ENCODE assay signal across 19 cellular contexts in genomic region chr15:60918234-60918964, GRCh38.
DNase-seq lines count a peak whose midpoint lies in the region; ATAC-seq and TF ChIP-seq lines count a peak whose summit lies in the region.
"Had no signal": no experiment of that assay in that cellular context is flagged by ENCODE, and none has a peak within 500 bp of the region (broad histone marks: within the 10 kb centered on the region; RNA-seq: fewer than 3 reads in every experiment).

No MANE protein-coding gene starts in this region.

- in situ Hi-C loops in GM23248 (cut with MboI), result loop anchor here (10.0 kb wide), 1 partner anchor 334 kb away; no protein-coding TSS in a partner anchor

- H3K9me2 ChIP-seq in GM23248 (ENCODE audit: insufficient read depth) (no peaks in the 10 kb centered on the region), PC-3 (replicated peaks; ENCODE audit: low read length) (no peaks in the 10 kb centered on the region)

- H3K4me1 Mint-ChIP-seq in activated CD4-positive, alpha-beta T cell treated with anti-CD3 and anti-CD28 coated beads, Interleukin-2, amount 10 ng/mL, durations not matched to agents 7 days and 5 days, result peaks cover 15% of the 10 kb centered on the region

- ATAC-seq in PC-3, result no peak
- no peak for ATAC-seq in HG03571 (IDR thresholded peaks at IDR 0.05; ENCODE audit: unreplicated experiment)

- H3K4me1 ChIP-seq in GM23248 (ENCODE audit: insufficient read depth), result peaks cover 12% of the 10 kb centered on the region
- no peaks in the 10 kb centered on the region for H3K4me1 ChIP-seq in PC-3 (ENCODE audit: insufficient read depth, low read length)
- peaks cover 0 to 38% (median 35%) of the 10 kb centered on the region in 4 donors for H3K4me1 ChIP-seq in sigmoid colon

- peaks cover 4% of the 10 kb centered on the region for H3K27me3 Mint-ChIP-seq in activated CD4-positive, alpha-beta T cell treated with anti-CD3 and anti-CD28 coated beads, Interleukin-2, amount 10 ng/mL, durations not matched to agents 7 days and 5 days
- H3K27me3 Mint-ChIP-seq: activated CD4-positive, alpha-beta T cell treated with anti-CD3 and anti-CD28 coated beads, Interleukin-2, amount 10 ng/mL, durations not matched to agents 24 days and 14 days had no signal

- H2AFZ ChIP-seq in GM23248 (0 out of 2 replicates have a peak overlapping the region, but pooled peaks have one; percentile 63), PC-3 (ENCODE audit: low read length) (no peak overlapping the region)

- no TSS peak for BruUV-seq in PC-3 (replicated peaks; lab: Mats Ljungman, UMichigan)

- no peak for TF ChIP-seq POLR2A in sigmoid colon (IDR thresholded peaks at IDR 0.05)

- no peak overlapping the region for H3K4me3 Mint-ChIP-seq in activated CD4-positive, alpha-beta T cell treated with anti-CD3 and anti-CD28 coated beads, Interleukin-2, amount 10 ng/mL, durations not matched to agents 7 days and 5 days
- H3K4me3 Mint-ChIP-seq: activated CD4-positive, alpha-beta T cell treated with anti-CD3 and anti-CD28 coated beads, Interleukin-2, amount 10 ng/mL, durations not matched to agents 24 days and 14 days; dendritic cell treated with granulocyte-macrophage colony-stimulating factor and Interleukin-4, amounts not matched to agents 40 ng/mL and 50 ng/mL, for 4 days had no signal

- POLR2A ChIA-PET in PC-3 (lab: Charles Lee; ENCODE audit: unreplicated experiment), result no interaction called here
- POLR2A ChIA-PET in activated CD4-positive, alpha-beta T cell treated with anti-CD3 and anti-CD28 coated beads, Interleukin-2, amount 10 ng/mL, durations not matched to agents 7 days and 5 days (lab: Charles Lee), result no interaction called here

- TF ChIP-seq EP300 in sigmoid colon (IDR thresholded peaks at IDR 0.05), result no peak

- H3K9me3 Mint-ChIP-seq in activated CD4-positive, alpha-beta T cell treated with anti-CD3 and anti-CD28 coated beads, Interleukin-2, amount 10 ng/mL, durations not matched to agents 7 days and 5 days, result no peaks in the 10 kb centered on the region
- H3K9me3 Mint-ChIP-seq: activated CD4-positive, alpha-beta T cell treated with anti-CD3 and anti-CD28 coated beads, Interleukin-2, amount 10 ng/mL, durations not matched to agents 24 days and 14 days; dendritic cell treated with granulocyte-macrophage colony-stimulating factor and Interleukin-4, amounts not matched to agents 40 ng/mL and 50 ng/mL, for 4 days; nephron progenitor cell had no signal

- no peak overlapping the region for H3K27ac ChIP-seq in GM23248
- no peak overlapping the region for H3K27ac ChIP-seq in PC-3 (ENCODE audit: low read length)
- H3K27ac ChIP-seq in sigmoid colon, result peak overlapping the region; percentile 69 to 80 (median 76)

- DNase-seq in GM23248 (no peak), PC-3 (peak; percentile 27), islet precursor cell (peak; percentile 69), sigmoid colon (no peak), nucleus accumbens (lab: John Stamatoyannopoulos, UW) (no peak)
- DNase-seq in activated CD4-positive, alpha-beta T cell treated with anti-CD3 and anti-CD28 coated beads, Interleukin-2, amount 10 ng/mL, durations not matched to agents 7 days and 5 days, result no peak
- DNase-seq in activated T-cell treated with anti-CD3 and anti-CD28 coated beads, Interleukin-2, amount 50 U/mL, for 48 hours, result no peak
- DNase-seq: activated CD4-positive, alpha-beta T cell treated with anti-CD3 and anti-CD28 coated beads, Interleukin-2, amount 10 ng/mL, durations not matched to agents 24 days and 14 days; amniotic stem cell; DMS153; kidney; NCI-H1436; NCI-H446 treated with DMSO at 0.1 percent for 48 hours; nephron progenitor cell; T-helper 2 cell had no signal

- H3K4me2 ChIP-seq in GM23248 (ENCODE audit: unreplicated experiment) (no peak overlapping the region), PC-3 (ENCODE audit: low read length) (no peak overlapping the region)

- H3K4me3 ChIP-seq in GM23248, result no peak overlapping the region
- no peak overlapping the region for H3K4me3 ChIP-seq in PC-3 (ENCODE audit: low read length)
- H3K4me3 ChIP-seq in sigmoid colon, result no peak overlapping the region
- H3K4me3 ChIP-seq: skin epidermis had no signal

- intact Hi-C loops in PC-3 (cut with micrococcal nuclease) (no loop called here), sigmoid colon (cut with DNase I) (loop anchor here (5.0 to 10.0 kb wide), 3 partner anchors 134 to 411 kb away; no protein-coding TSS in a partner anchor)

- no peaks in the 10 kb centered on the region for H3K9me3 ChIP-seq in GM23248 (ENCODE audit: low read depth)
- no peaks in the 10 kb centered on the region for H3K9me3 ChIP-seq in PC-3 (ENCODE audit: low read length)
- no peaks in the 10 kb centered on the region for H3K9me3 ChIP-seq in sigmoid colon
- H3K9me3 ChIP-seq: thoracic aorta had no signal

- no peaks in the 10 kb centered on the region for H3K79me2 ChIP-seq in GM23248 (ENCODE audit: insufficient read depth)
- H3K79me2 ChIP-seq in PC-3 (ENCODE audit: low read length), result no peaks in the 10 kb centered on the region

- no peaks in the 10 kb centered on the region for H4K20me1 ChIP-seq in GM23248 (ENCODE audit: insufficient read depth)
- no peaks in the 10 kb centered on the region for H4K20me1 ChIP-seq in PC-3 (ENCODE audit: low read length)

- H3K36me3 Mint-ChIP-seq in activated CD4-positive, alpha-beta T cell treated with anti-CD3 and anti-CD28 coated beads, Interleukin-2, amount 10 ng/mL, durations not matched to agents 7 days and 5 days (ENCODE audit: low read depth), result no peaks in the 10 kb centered on the region

- H3K27ac Mint-ChIP-seq in activated CD4-positive, alpha-beta T cell treated with anti-CD3 and anti-CD28 coated beads, Interleukin-2, amount 10 ng/mL, durations not matched to agents 7 days and 5 days, result no peak overlapping the region
- H3K27ac Mint-ChIP-seq: activated CD4-positive, alpha-beta T cell treated with anti-CD3 and anti-CD28 coated beads, Interleukin-2, amount 10 ng/mL, durations not matched to agents 24 days and 14 days had no signal

- no peak for TF ChIP-seq CTCF in PC-3 (conservative IDR thresholded peaks at IDR 0.05; ENCODE audit: low read depth, low read length)
- no peak for TF ChIP-seq CTCF in sigmoid colon (IDR thresholded peaks at IDR 0.05)

- 93 to 94% methylated on average over 5 of the region's 5 CpGs for WGBS in GM23248 (ENCODE audit: low coverage in 1 of 2, low lambda C conversion rate in 2 of 2, missing lambda C conversion rate in 2 of 2), 2 experiments
- 38 to 77% methylated on average over 5 of the region's 5 CpGs for WGBS in sigmoid colon, 2 donors

- H3K27me3 ChIP-seq in GM23248 (replicated peaks; ENCODE audit: insufficient read depth), result no peaks in the 10 kb centered on the region
- H3K27me3 ChIP-seq in PC-3 (ENCODE audit: low read length), result peaks cover 24% of the 10 kb centered on the region; the same call in 1 of the 2 replicates
- H3K27me3 ChIP-seq in sigmoid colon, result no peaks in the 10 kb centered on the region

- H3K9ac ChIP-seq in GM23248 (peak overlapping the region; percentile 58; the same call in 1 of the 2 replicates), PC-3 (ENCODE audit: low read length) (no peak overlapping the region)

- H3K36me3 ChIP-seq in GM23248 (ENCODE audit: low read depth) (no peaks in the 10 kb centered on the region), PC-3 (ENCODE audit: low read depth, low read length) (no peaks in the 10 kb centered on the region; the same call in 1 of the 2 replicates), sigmoid colon (no peaks in the 10 kb centered on the region)
- H3K36me3 ChIP-seq: thoracic aorta had no signal

- no peaks in the 10 kb centered on the region; the same call in 1 of the 2 replicates for H3F3A ChIP-seq in GM23248 (ENCODE audit: insufficient read depth)
- no peaks in the 10 kb centered on the region for H3F3A ChIP-seq in PC-3 (ENCODE audit: low read length, unreplicated experiment)

- CTCF ChIA-PET in PC-3 (lab: Charles Lee), result no interaction called here
- CTCF ChIA-PET in activated CD4-positive, alpha-beta T cell treated with anti-CD3 and anti-CD28 coated beads, Interleukin-2, amount 10 ng/mL, durations not matched to agents 7 days and 5 days (lab: Charles Lee), result interaction anchor here (0.9 to 1.1 kb wide), 2 partner anchors 14 to 17 kb away, joined by 3 read pairs; no protein-coding TSS in a partner anchor

Comparison
In these comparisons a context has a peak if more than half of its experiments do, and no peak if none do; other contexts are left out.
1. DNase-seq: peak in PC-3 (single experiment) and islet precursor cell (single experiment); none in GM23248 (single experiment), sigmoid colon (single experiment), nucleus accumbens (0 of 56), activated CD4-positive, alpha-beta T cell treated with anti-CD3 and anti-CD28 coated beads, Interleukin-2, amount 10 ng/mL, durations not matched to agents 7 days and 5 days (single experiment) and activated T-cell treated with anti-CD3 and anti-CD28 coated beads, Interleukin-2, amount 50 U/mL, for 48 hours (0 of 2).
2. H3K27ac ChIP-seq: peak in sigmoid colon (4 of 4); none in GM23248 (single experiment) and PC-3 (single experiment).